ENCODE assay signal across 16 cellular contexts in genomic region chr3:56823421-56823926, GRCh38. TPM values are rescaled to one million over a fixed set of nuclear protein-coding genes. Genes with fewer than 3 reads are reported as not detected.
DNase-seq lines count a peak whose midpoint lies in the region; ATAC-seq and TF ChIP-seq lines count a peak whose summit lies in the region.
"Had no signal": no experiment of that assay in that cellular context is flagged by ENCODE, and none has a peak within 500 bp of the region (broad histone marks: within the 10 kb centered on the region; RNA-seq: fewer than 3 reads in every experiment).

No MANE protein-coding gene starts in this region.

- H3K36me3 ChIP-seq in HUES48 (ENCODE audit: control insufficient read depth, insufficient read depth, low read length): no peaks in the 10 kb centered on the region
- H3K36me3 ChIP-seq: ascending aorta had no signal

- TF ChIP-seq CTCF in nephron (IDR thresholded peaks at IDR 0.05; ENCODE audit: unreplicated experiment in 3 of 3): no peak
- no peak for TF ChIP-seq CTCF in osteocyte (IDR thresholded peaks at IDR 0.05)

- no peaks in the 10 kb centered on the region for H3K9me3 ChIP-seq in HUES48 (ENCODE audit: control insufficient read depth, insufficient read depth, low read length)
- H3K9me3 ChIP-seq: ascending aorta had no signal

- H3K4me1 ChIP-seq in HUES48 (ENCODE audit: control insufficient read depth, insufficient read depth, low read length): peaks cover 28% of the 10 kb centered on the region
- H3K4me1 ChIP-seq: ascending aorta had no signal

- H3K9me3 Mint-ChIP-seq in activated CD4-positive, alpha-beta T cell treated with anti-CD3 and anti-CD28 coated beads, Interleukin-2, amount 10 ng/mL, durations not matched to agents 24 days and 14 days: no peaks in the 10 kb centered on the region
- H3K9me3 Mint-ChIP-seq in activated T-helper 17 cell treated with anti-CD3 and anti-CD28 coated beads, Interleukin-2, amount 50 U/mL, for 72 hours: peaks cover 3% of the 10 kb centered on the region
- H3K9me3 Mint-ChIP-seq in nephron: no peaks in the 10 kb centered on the region
- H3K9me3 Mint-ChIP-seq in osteocyte (ENCODE audit: unreplicated experiment): no peaks in the 10 kb centered on the region

- peak overlapping the region; percentile 77 for H3K27ac ChIP-seq in HUES48 (ENCODE audit: low read depth, low read length)
- H3K27ac ChIP-seq: ascending aorta had no signal

- peaks cover 37% of the 10 kb centered on the region for H3K4me1 Mint-ChIP-seq in activated CD4-positive, alpha-beta T cell treated with anti-CD3 and anti-CD28 coated beads, Interleukin-2, amount 10 ng/mL, durations not matched to agents 24 days and 14 days
- peaks cover 34% of the 10 kb centered on the region for H3K4me1 Mint-ChIP-seq in activated T-helper 17 cell treated with anti-CD3 and anti-CD28 coated beads, Interleukin-2, amount 50 U/mL, for 72 hours
- H3K4me1 Mint-ChIP-seq in nephron (peaks cover 22% of the 10 kb centered on the region), osteocyte (ENCODE audit: unreplicated experiment) (no peaks in the 10 kb centered on the region)

- ATAC-seq in activated T-helper 17 cell treated with anti-CD3 and anti-CD28 coated beads, Interleukin-2, amount 50 U/mL, for 72 hours (replicated peaks): no peak
- no peak for ATAC-seq in GM19351 (IDR thresholded peaks at IDR 0.05; ENCODE audit: unreplicated experiment)

- no peak overlapping the region for H3K9ac ChIP-seq in HUES48 (ENCODE audit: low read depth, low read length)

- H3K27me3 Mint-ChIP-seq in activated CD4-positive, alpha-beta T cell treated with anti-CD3 and anti-CD28 coated beads, Interleukin-2, amount 10 ng/mL, durations not matched to agents 24 days and 14 days: no peaks in the 10 kb centered on the region
- no peaks in the 10 kb centered on the region for H3K27me3 Mint-ChIP-seq in activated T-helper 17 cell treated with anti-CD3 and anti-CD28 coated beads, Interleukin-2, amount 50 U/mL, for 72 hours
- H3K27me3 Mint-ChIP-seq in nephron (ENCODE audit: low read depth) (peaks cover 3% of the 10 kb centered on the region), osteocyte (ENCODE audit: unreplicated experiment) (peaks cover 42% of the 10 kb centered on the region)
- H3K27me3 Mint-ChIP-seq: activated CD4-positive, alpha-beta T cell treated with anti-CD3 and anti-CD28 coated beads for 36 hours; CD4-positive, CD25-positive, alpha-beta regulatory T cell had no signal

- 0 out of 2 replicates have a peak overlapping the region, but pooled peaks have one; percentile 20 for H3K4me3 ChIP-seq in HUES48 (ENCODE audit: low read depth, low read length)
- H3K4me3 ChIP-seq: ascending aorta had no signal

- H3K27ac Mint-ChIP-seq in activated CD4-positive, alpha-beta T cell treated with anti-CD3 and anti-CD28 coated beads, Interleukin-2, amount 10 ng/mL, durations not matched to agents 24 days and 14 days: no peak overlapping the region
- H3K27ac Mint-ChIP-seq in activated T-helper 17 cell treated with anti-CD3 and anti-CD28 coated beads, Interleukin-2, amount 50 U/mL, for 72 hours: peak overlapping the region; percentile 69
- H3K27ac Mint-ChIP-seq in nephron: peak overlapping the region; percentile 41 to 72 (median 43)
- H3K27ac Mint-ChIP-seq in osteocyte (ENCODE audit: unreplicated experiment): no peak overlapping the region
- H3K27ac Mint-ChIP-seq: activated CD4-positive, alpha-beta T cell treated with anti-CD3 and anti-CD28 coated beads for 36 hours had no signal

- no peaks in the 10 kb centered on the region for H3K27me3 ChIP-seq in HUES48 (ENCODE audit: control insufficient read depth, insufficient read depth, low read length)
- H3K27me3 ChIP-seq: ascending aorta had no signal

- H3K36me3 Mint-ChIP-seq in activated CD4-positive, alpha-beta T cell treated with anti-CD3 and anti-CD28 coated beads, Interleukin-2, amount 10 ng/mL, durations not matched to agents 24 days and 14 days (ENCODE audit: low read depth): peaks cover 2% of the 10 kb centered on the region
- H3K36me3 Mint-ChIP-seq in activated T-helper 17 cell treated with anti-CD3 and anti-CD28 coated beads, Interleukin-2, amount 50 U/mL, for 72 hours (ENCODE audit: low read depth): no peaks in the 10 kb centered on the region
- H3K36me3 Mint-ChIP-seq in nephron (ENCODE audit: low read depth) (no peaks in the 10 kb centered on the region), osteocyte (ENCODE audit: unreplicated experiment) (no peaks in the 10 kb centered on the region)

- H3K4me3 Mint-ChIP-seq in activated CD4-positive, alpha-beta T cell treated with anti-CD3 and anti-CD28 coated beads, Interleukin-2, amount 10 ng/mL, durations not matched to agents 24 days and 14 days: peak overlapping the region; percentile 53
- H3K4me3 Mint-ChIP-seq in activated T-helper 17 cell treated with anti-CD3 and anti-CD28 coated beads, Interleukin-2, amount 50 U/mL, for 72 hours: peak overlapping the region; percentile 68
- H3K4me3 Mint-ChIP-seq in nephron (no peak overlapping the region), osteocyte (ENCODE audit: unreplicated experiment) (no peak overlapping the region)
- H3K4me3 Mint-ChIP-seq: activated CD4-positive, alpha-beta T cell treated with anti-CD3 and anti-CD28 coated beads for 36 hours had no signal

- intact Hi-C loops in activated CD4-positive, alpha-beta T cell treated with anti-CD3 and anti-CD28 coated beads, Interleukin-2, amount 10 ng/mL, durations not matched to agents 24 days and 14 days (cut with micrococcal nuclease): no loop called here
- intact Hi-C loops in posterior vena cava (cut with DNase I): no loop called here

- no peak for DNase-seq in activated CD4-positive, alpha-beta T cell treated with anti-CD3 and anti-CD28 coated beads, Interleukin-2, amount 10 ng/mL, durations not matched to agents 24 days and 14 days
- DNase-seq in activated CD4-positive, alpha-beta T cell treated with anti-CD3 and anti-CD28 coated beads for 48 hours: no peak
- DNase-seq in osteocyte (ENCODE audit: extremely low spot score, unreplicated experiment): no peak
- DNase-seq in posterior vena cava (ENCODE audit: low spot score): no peak
- DNase-seq: activated CD4-positive, alpha-beta T cell treated with anti-CD3 and anti-CD28 coated beads for 36 hours; CD4-positive, CD25-positive, alpha-beta regulatory T cell; cortex of kidney; HCEC 1CT; mesenchymal stem cell; NCI-H1105; stimulated activated CD4-positive, alpha-beta T cell treated with anti-CD3 and anti-CD28 coated beads, Interleukin-4, amount 100 ng/mL, for 4 hours had no signal

RNA-seq across cellular contexts. Expression of gene ARHGEF3, which starts 21.7 kb away (rescaled TPM):
- 52.7 and 54.4 TPM in 2 replicates for total RNA-seq in activated CD4-positive, alpha-beta T cell treated with anti-CD3 and anti-CD28 coated beads, Interleukin-2, amount 10 ng/mL, durations not matched to agents 24 days and 14 days
- 10 to 100 TPM; 12.3 to 17.0 TPM for total RNA-seq in activated T-helper 17 cell treated with anti-CD3 and anti-CD28 coated beads, Interleukin-2, amount 50 U/mL, for 72 hours
- 2.5 and 2.7 TPM in 2 replicates for total RNA-seq in osteocyte
- total RNA-seq in posterior vena cava: 10 to 100 TPM; 20.3 to 24.2 TPM

Comparison
In these comparisons a context has a peak if more than half of its experiments do, and no peak if none do; other contexts are left out.
1. H3K27ac Mint-ChIP-seq: peak in activated T-helper 17 cell treated with anti-CD3 and anti-CD28 coated beads, Interleukin-2, amount 50 U/mL, for 72 hours (single experiment) and nephron (3 of 3); none in activated CD4-positive, alpha-beta T cell treated with anti-CD3 and anti-CD28 coated beads, Interleukin-2, amount 10 ng/mL, durations not matched to agents 24 days and 14 days (single experiment) and osteocyte (single experiment).
2. H3K4me3 Mint-ChIP-seq: peak in activated CD4-positive, alpha-beta T cell treated with anti-CD3 and anti-CD28 coated beads, Interleukin-2, amount 10 ng/mL, durations not matched to agents 24 days and 14 days (single experiment) and activated T-helper 17 cell treated with anti-CD3 and anti-CD28 coated beads, Interleukin-2, amount 50 U/mL, for 72 hours (single experiment); none in nephron (0 of 3) and osteocyte (single experiment).